In genomic region chr17:49738456-49739163, GRCh38 we compare ENCODE assay signal across 10 cellular contexts. TPM values are rescaled to one million over a fixed set of nuclear protein-coding genes. Genes with fewer than 3 reads are reported as not detected.
DNase-seq lines count a peak whose midpoint lies in the region; ATAC-seq and TF ChIP-seq lines count a peak whose summit lies in the region.
"Had no signal": no experiment of that assay in that cellular context is flagged by ENCODE, and none has a peak within 500 bp of the region (broad histone marks: within the 10 kb centered on the region; RNA-seq: fewer than 3 reads in every experiment).

No MANE protein-coding gene starts in this region.

- POLR2A ChIA-PET in activated CD4-positive, alpha-beta memory T cell treated with anti-CD3 and anti-CD28 coated beads for 36 hours (lab: Charles Lee) = interaction anchor here (1.7 to 6.1 kb wide), 3 partner anchors 10 to 30 kb away, joined by 5 to 50 read pairs (median 20); no protein-coding TSS in a partner anchor

- peaks cover 79% of the 10 kb centered on the region for H3K4me1 Mint-ChIP-seq in activated T-cell treated with anti-CD3 and anti-CD28 coated beads, Interleukin-2, amount 50 U/mL, for 24 hours (ENCODE audit: low read depth)
- peaks cover 70% of the 10 kb centered on the region for H3K4me1 Mint-ChIP-seq in activated CD4-positive, alpha-beta memory T cell treated with anti-CD3 and anti-CD28 coated beads for 36 hours (ENCODE audit: low read depth)
- peaks cover 74% of the 10 kb centered on the region for H3K4me1 Mint-ChIP-seq in stimulated activated naive CD8-positive, alpha-beta T cell treated with anti-CD3 and anti-CD28 coated beads, Interleukin-15, amount 100 ng/mL, for 72 hours

- H3K4me1 ChIP-seq in left ventricle myocardium inferior = peaks cover 66% of the 10 kb centered on the region
- peaks cover 31% of the 10 kb centered on the region for H3K4me1 ChIP-seq in testis

- H3K27me3 ChIP-seq in left ventricle myocardium inferior (ENCODE audit: low read depth) (no peaks in the 10 kb centered on the region), testis (no peaks in the 10 kb centered on the region)

- H3K27me3 Mint-ChIP-seq in activated T-cell treated with anti-CD3 and anti-CD28 coated beads, Interleukin-2, amount 50 U/mL, for 24 hours = no peaks in the 10 kb centered on the region
- no peaks in the 10 kb centered on the region for H3K27me3 Mint-ChIP-seq in activated CD4-positive, alpha-beta memory T cell treated with anti-CD3 and anti-CD28 coated beads for 36 hours
- no peaks in the 10 kb centered on the region for H3K27me3 Mint-ChIP-seq in stimulated activated naive CD8-positive, alpha-beta T cell treated with anti-CD3 and anti-CD28 coated beads, Interleukin-15, amount 100 ng/mL, for 72 hours

- peaks cover 6% of the 10 kb centered on the region for H3K36me3 Mint-ChIP-seq in activated T-cell treated with anti-CD3 and anti-CD28 coated beads, Interleukin-2, amount 50 U/mL, for 24 hours (ENCODE audit: low read depth)
- peaks cover 7% of the 10 kb centered on the region for H3K36me3 Mint-ChIP-seq in activated CD4-positive, alpha-beta memory T cell treated with anti-CD3 and anti-CD28 coated beads for 36 hours

- intact Hi-C loops in activated CD4-positive, alpha-beta memory T cell treated with anti-CD3 and anti-CD28 coated beads for 36 hours (cut with micrococcal nuclease) = loop anchor here (1.0 to 2.0 kb wide), 5 partner anchors 10 to 50 kb away; partner anchors contain the start of genes FAM117A and KAT7
- intact Hi-C loops in left ventricle myocardium inferior (cut with micrococcal nuclease) (no loop called here), testis (cut with DNase I; ENCODE audit: low total_unique reads) (no loop called here)

- WGBS in testis, 2 donors = 83% methylated on average over 5 of the region's 5 CpGs

- H3K4me3 Mint-ChIP-seq in activated T-cell treated with anti-CD3 and anti-CD28 coated beads, Interleukin-2, amount 50 U/mL, for 24 hours = peak overlapping the region; percentile 79
- H3K4me3 Mint-ChIP-seq in activated CD4-positive, alpha-beta memory T cell treated with anti-CD3 and anti-CD28 coated beads for 36 hours = peak overlapping the region; percentile 85
- peak overlapping the region; percentile 95 to 98 for H3K4me3 Mint-ChIP-seq in stimulated activated naive CD8-positive, alpha-beta T cell treated with anti-CD3 and anti-CD28 coated beads, Interleukin-15, amount 100 ng/mL, for 72 hours

- TF ChIP-seq POLR2A in testis (IDR thresholded peaks at IDR 0.05) = no peak

- no peak for DNase-seq in activated T-cell treated with anti-CD3 and anti-CD28 coated beads, Interleukin-2, amount 50 U/mL, for 24 hours
- DNase-seq in activated T-cell treated with anti-CD3 and anti-CD28 coated beads, Interleukin-2, amount 50 U/mL, for 48 hours = no peak
- no peak for DNase-seq in activated CD4-positive, alpha-beta memory T cell treated with anti-CD3 and anti-CD28 coated beads for 36 hours
- DNase-seq in left ventricle myocardium inferior (peak; percentile 41), SIG-M5 (lab: John Stamatoyannopoulos, UW) (no peak), testis (no peak)
- DNase-seq in stimulated activated naive CD8-positive, alpha-beta T cell treated with anti-CD3 and anti-CD28 coated beads, Interleukin-15, amount 100 ng/mL, for 72 hours = no peak
- DNase-seq: head of caudate nucleus, trophoblast cell had no signal

- H3K9me3 ChIP-seq in left ventricle myocardium inferior (replicated peaks) = no peaks in the 10 kb centered on the region
- H3K9me3 ChIP-seq in testis = no peaks in the 10 kb centered on the region

- H3K27ac ChIP-seq in left ventricle myocardium inferior (replicated peaks) (peak overlapping the region; percentile 80), testis (no peak overlapping the region)

- no peak for ATAC-seq in stimulated activated naive CD8-positive, alpha-beta T cell treated with anti-CD3 and anti-CD28 coated beads, Interleukin-15, amount 100 ng/mL, for 72 hours
- no peak for ATAC-seq in HG02678 (IDR thresholded peaks at IDR 0.05; ENCODE audit: unreplicated experiment)

- CTCF ChIA-PET in activated CD4-positive, alpha-beta memory T cell treated with anti-CD3 and anti-CD28 coated beads for 36 hours (lab: Charles Lee) = interaction anchor here (1.2 to 2.5 kb wide), 4 partner anchors 8 to 30 kb away, joined by 3 to 11 read pairs (median 6); partner anchors contain the start of gene SLC35B1

- no peaks in the 10 kb centered on the region for H3K9me3 Mint-ChIP-seq in activated T-cell treated with anti-CD3 and anti-CD28 coated beads, Interleukin-2, amount 50 U/mL, for 24 hours
- H3K9me3 Mint-ChIP-seq in activated CD4-positive, alpha-beta memory T cell treated with anti-CD3 and anti-CD28 coated beads for 36 hours = no peaks in the 10 kb centered on the region
- H3K9me3 Mint-ChIP-seq in stimulated activated naive CD8-positive, alpha-beta T cell treated with anti-CD3 and anti-CD28 coated beads, Interleukin-15, amount 100 ng/mL, for 72 hours = no peaks in the 10 kb centered on the region

- TF ChIP-seq CTCF in left ventricle myocardium inferior (IDR thresholded peaks at IDR 0.05; ENCODE audit: borderline replicate concordance) (no peak), testis (IDR thresholded peaks at IDR 0.05) (no peak)

- H3K4me3 ChIP-seq in left ventricle myocardium inferior (no peak overlapping the region), testis (no peak overlapping the region)

- H3K36me3 ChIP-seq in left ventricle myocardium inferior = no peaks in the 10 kb centered on the region
- no peaks in the 10 kb centered on the region for H3K36me3 ChIP-seq in testis (ENCODE audit: low read depth, missing control alignments)

- H3K27ac Mint-ChIP-seq in activated T-cell treated with anti-CD3 and anti-CD28 coated beads, Interleukin-2, amount 50 U/mL, for 24 hours = peak overlapping the region; percentile 96
- peak overlapping the region; percentile 100 for H3K27ac Mint-ChIP-seq in activated CD4-positive, alpha-beta memory T cell treated with anti-CD3 and anti-CD28 coated beads for 36 hours
- peak overlapping the region; percentile 89 to 98 for H3K27ac Mint-ChIP-seq in stimulated activated naive CD8-positive, alpha-beta T cell treated with anti-CD3 and anti-CD28 coated beads, Interleukin-15, amount 100 ng/mL, for 72 hours

RNA-seq across cellular contexts. Expression of gene FAM117A, which starts 25.3 kb away (rescaled TPM):
- total RNA-seq in activated CD4-positive, alpha-beta memory T cell treated with anti-CD3 and anti-CD28 coated beads for 36 hours = 10 to 100 TPM; 20.9 to 21.6 TPM
- 12.8 TPM for total RNA-seq in left ventricle myocardium inferior
- 10 to 100 TPM; 30.2 to 38.1 TPM for total RNA-seq in testis
- 67.3 TPM for polyA plus RNA-seq in testis (ENCODE audit: insufficient read depth, low read depth, low replicate concordance)

RNA-seq across cellular contexts. Expression of gene SLC35B1, which starts 30.8 kb away (rescaled TPM):
- total RNA-seq in activated CD4-positive, alpha-beta memory T cell treated with anti-CD3 and anti-CD28 coated beads for 36 hours = 10 to 100 TPM; 48.3 to 54.1 TPM
- total RNA-seq in left ventricle myocardium inferior (53.4 TPM), testis (10 to 100 TPM; 39.9 to 45.4 TPM)
- 66.3 TPM for polyA plus RNA-seq in testis (ENCODE audit: insufficient read depth, low read depth, low replicate concordance)

RNA-seq across cellular contexts. Expression of gene KAT7, which starts 49.9 kb away (rescaled TPM):
- 10 to 100 TPM; 60.5 to 65.8 TPM for total RNA-seq in activated CD4-positive, alpha-beta memory T cell treated with anti-CD3 and anti-CD28 coated beads for 36 hours
- total RNA-seq in left ventricle myocardium inferior (52.6 TPM), testis (100 to 1,000 TPM; 122 to 123 TPM)
- 181 TPM for polyA plus RNA-seq in testis (ENCODE audit: insufficient read depth, low read depth, low replicate concordance)
